32 cellular contexts compared by ENCODE assay signal in genomic region chr12:52977195-52977594, GRCh38. TPM values are rescaled to one million over a fixed set of nuclear protein-coding genes. Genes with fewer than 3 reads are reported as not detected.
DNase-seq lines count a peak whose midpoint lies in the region; ATAC-seq and TF ChIP-seq lines count a peak whose summit lies in the region.
"Had no signal": no experiment of that assay in that cellular context is flagged by ENCODE, and none has a peak within 500 bp of the region (broad histone marks: within the 10 kb centered on the region; RNA-seq: fewer than 3 reads in every experiment).

No MANE protein-coding gene starts in this region.

- H3K4me2 ChIP-seq in SK-N-SH (peak overlapping the region; percentile 37; the same call in 1 of the 2 replicates), mesenchymal stem cell (ENCODE audit: low read length, poor library complexity, severe bottlenecking) (no peak overlapping the region), smooth muscle cell (peak overlapping the region; percentile 32)

- TF ChIP-seq RAD21 in SK-N-SH (IDR thresholded peaks at IDR 0.05; ENCODE audit: low read length): no peak

- H2BK15ac ChIP-seq in mesenchymal stem cell (ENCODE audit: low read depth, poor library complexity, severe bottlenecking): peak overlapping the region; percentile 2

- no peak overlapping the region for H3K4me3 ChIP-seq in SK-N-SH (ENCODE audit: low read depth in 2 of 2, low read length in 1 of 2)
- no peak overlapping the region for H3K4me3 ChIP-seq in SJSA1
- no peak overlapping the region for H3K4me3 ChIP-seq in mesenchymal stem cell (ENCODE audit: insufficient read depth in 1 of 2, low read depth in 1 of 2, low read length in 2 of 2)
- H3K4me3 ChIP-seq in smooth muscle cell: no peak overlapping the region
- H3K4me3 ChIP-seq in WERI-Rb-1 (ENCODE audit: low read depth, low read length): no peak overlapping the region
- H3K4me3 ChIP-seq: coronary artery, left ventricle myocardium inferior, mucosa of descending colon, pancreas had no signal

- peak overlapping the region; percentile 91 for H2BK120ac ChIP-seq in mesenchymal stem cell (ENCODE audit: low read depth, low read length)

- H4K8ac ChIP-seq in mesenchymal stem cell (ENCODE audit: low read length): peak overlapping the region; percentile 86

- H3K9me3 ChIP-seq in SK-N-SH (no peaks in the 10 kb centered on the region), SJSA1 (replicated peaks) (no peaks in the 10 kb centered on the region), mesenchymal stem cell (ENCODE audit: control insufficient read depth, low read length) (no peaks in the 10 kb centered on the region), smooth muscle cell (replicated peaks; ENCODE audit: low read depth) (no peaks in the 10 kb centered on the region), WERI-Rb-1 (ENCODE audit: severe bottlenecking) (no peaks in the 10 kb centered on the region)
- H3K9me3 ChIP-seq: left ventricle myocardium inferior, mucosa of descending colon, pancreas had no signal

- H3K4me1 ChIP-seq in SK-N-SH (ENCODE audit: control insufficient read depth in 1 of 2, insufficient read depth in 2 of 2, low read depth in 1 of 2, low read length in 1 of 2) (peaks cover 0 to 26% of the 10 kb centered on the region in 2 experiments; a peak in 2 of 4 replicates), SJSA1 (replicated peaks) (peaks cover 50% of the 10 kb centered on the region), mesenchymal stem cell (ENCODE audit: control insufficient read depth, insufficient read depth, low read depth, low read length) (peaks cover 20% of the 10 kb centered on the region), smooth muscle cell (ENCODE audit: low read depth) (peaks cover 27% of the 10 kb centered on the region)

- peak overlapping the region; percentile 87 to 92 for H3K18ac ChIP-seq in mesenchymal stem cell (ENCODE audit: low read depth in 1 of 2, low read length in 2 of 2)

- H3K79me2 ChIP-seq in SK-N-SH (ENCODE audit: insufficient read depth): no peaks in the 10 kb centered on the region
- H3K79me2 ChIP-seq in smooth muscle cell (ENCODE audit: low read depth): no peaks in the 10 kb centered on the region

- 44% methylated on average over 3 of the region's 4 CpGs for WGBS in SK-N-SH (ENCODE audit: low lambda C conversion rate)
- WGBS in mesenchymal stem cell: 10% methylated on average over 4 of the region's 4 CpGs
- WGBS in smooth muscle cell (ENCODE audit: low lambda C conversion rate): 3% methylated on average over 4 of the region's 4 CpGs

- POLR2A ChIA-PET in SK-N-SH (lab: Yijun Ruan, JAX): no interaction called here

- no peak overlapping the region for H3K14ac ChIP-seq in mesenchymal stem cell (ENCODE audit: low read length in 2 of 2)

- ATAC-seq in SK-N-SH treated with all-trans-retinoic acid at 6 μM for 48 hours: no peak; the same call in 2 of the 3 replicates
- ATAC-seq in HG03565 (IDR thresholded peaks at IDR 0.05; ENCODE audit: unreplicated experiment): no peak
- ATAC-seq: effector memory CD8-positive, alpha-beta T cell; mucosa of descending colon; natural killer cell; pancreas; PC-3 had no signal

- no peaks in the 10 kb centered on the region for H3K79me1 ChIP-seq in mesenchymal stem cell (replicated peaks; ENCODE audit: low read length, poor library complexity, severe bottlenecking)

- TF ChIP-seq CTCF in SK-N-SH (IDR thresholded peaks at IDR 0.05) (no peak), smooth muscle cell (IDR thresholded peaks at IDR 0.05; ENCODE audit: borderline replicate concordance, insufficient read depth, poor library complexity, severe bottlenecking) (no peak), WERI-Rb-1 (IDR thresholded peaks at IDR 0.05; ENCODE audit: low read depth, low read length) (no peak)

- peak overlapping the region; percentile 7 to 81 for H3K4ac ChIP-seq in mesenchymal stem cell (ENCODE audit: low read depth in 1 of 2, low read length in 2 of 2)

- peak overlapping the region; percentile 87 to 99 for H2BK12ac ChIP-seq in mesenchymal stem cell (ENCODE audit: low read length in 2 of 2)

- peak overlapping the region in 1 of 2 experiments; percentile 88 for H3K23ac ChIP-seq in mesenchymal stem cell (ENCODE audit: low read length in 2 of 2)

- peak overlapping the region in 1 of 2 experiments; percentile 78; a peak in 2 of 4 replicates for H3K27ac ChIP-seq in SK-N-SH (ENCODE audit: low read depth in 2 of 2, low read length in 1 of 2)
- peak overlapping the region; percentile 86 for H3K27ac ChIP-seq in SJSA1
- H3K27ac ChIP-seq in mesenchymal stem cell (ENCODE audit: low read length, poor library complexity, severe bottlenecking): no peak overlapping the region
- H3K27ac ChIP-seq in smooth muscle cell (ENCODE audit: low read depth): peak overlapping the region; percentile 77
- no peak overlapping the region for H3K27ac ChIP-seq in WERI-Rb-1
- H3K27ac ChIP-seq: 22Rv1, C4-2B, coronary artery, left ventricle myocardium inferior, pancreas, VCaP had no signal

- DNase-seq in SK-N-SH: no peak
- no peak for DNase-seq in SJSA1 (ENCODE audit: low read depth in 1 of 2, low spot score in 2 of 2)
- no peak for DNase-seq in mesenchymal stem cell
- no peak for DNase-seq in smooth muscle cell (lab: John Stamatoyannopoulos, UW; ENCODE audit: unreplicated experiment)
- DNase-seq in WERI-Rb-1: no peak
- no peak for DNase-seq in activated naive CD4-positive, alpha-beta T cell (lab: John Stamatoyannopoulos, UW)
- DNase-seq: activated CD4-positive, alpha-beta T cell treated with anti-CD3 and anti-CD28 coated beads for 48 hours; activated CD8-positive, alpha-beta memory T cell treated with anti-CD3 and anti-CD28 coated beads for 24 hours; activated effector memory CD4-positive, alpha-beta T cell treated with Interleukin-2 at 50 U/mL for 16 hours; activated naive CD8-positive, alpha-beta T cell treated with anti-CD3 and anti-CD28 coated beads for 36 hours; aorta; effector memory CD8-positive, alpha-beta T cell; erythroblast; GF-D8; Karpas-422; left ventricle myocardium inferior; mucosa of descending colon; natural killer cell; NCI-H1417 treated with DMSO at 0.1 percent for 48 hours; NCI-H2081; NCI-H524 treated with DMSO at 0.1 percent for 48 hours; pancreas; PC-3; Right ventricle myocardium superior; stimulated activated CD4-positive, alpha-beta T cell treated with anti-CD3 and anti-CD28 coated beads, Interleukin-1b, Interleukin-23, amount 100 ng/mL, for 48 hours; stimulated activated naive CD4-positive, alpha-beta T cell treated with Interleukin-2 at 50 U/mL for 16 hours had no signal

- no peak overlapping the region for H3K9ac ChIP-seq in SK-N-SH
- H3K9ac ChIP-seq in mesenchymal stem cell (ENCODE audit: low read length): no peak overlapping the region
- no peak overlapping the region for H3K9ac ChIP-seq in smooth muscle cell (ENCODE audit: low read depth)

- TF ChIP-seq EP300 in SK-N-SH (IDR thresholded peaks at IDR 0.05; ENCODE audit: borderline replicate concordance in 1 of 2, low read depth in 1 of 2, low read length in 1 of 2): no peak

- no peaks in the 10 kb centered on the region for H3K36me3 ChIP-seq in SK-N-SH (replicated peaks in 1 of 2; ENCODE audit: control insufficient read depth in 1 of 2, insufficient read depth in 2 of 2, low read length in 1 of 2)
- no peaks in the 10 kb centered on the region for H3K36me3 ChIP-seq in SJSA1
- no peaks in the 10 kb centered on the region for H3K36me3 ChIP-seq in mesenchymal stem cell (ENCODE audit: control insufficient read depth in 1 of 2, insufficient read depth in 2 of 2, low read depth in 1 of 2, low read length in 2 of 2)
- H3K36me3 ChIP-seq in smooth muscle cell (ENCODE audit: low read depth): no peaks in the 10 kb centered on the region
- H3K36me3 ChIP-seq in WERI-Rb-1: no peaks in the 10 kb centered on the region
- H3K36me3 ChIP-seq: left ventricle myocardium inferior, pancreas had no signal

- H2AFZ ChIP-seq in SK-N-SH (ENCODE audit: low read depth) (peak overlapping the region; percentile 66; the same call in 1 of the 2 replicates), mesenchymal stem cell (ENCODE audit: low read depth, low read length) (no peak overlapping the region), smooth muscle cell (ENCODE audit: low read depth) (peak overlapping the region; percentile 35)

- H4K91ac ChIP-seq in mesenchymal stem cell (ENCODE audit: low read length): peak overlapping the region; percentile 86

- CTCF ChIA-PET in SK-N-SH (lab: Yijun Ruan, JAX): interaction anchor here (0.7 to 12.6 kb wide), 5 partner anchors 11 to 605 kb away, joined by 3 to 485 read pairs (median 4); no protein-coding TSS in a partner anchor

- no peaks in the 10 kb centered on the region for H3K27me3 ChIP-seq in SK-N-SH (ENCODE audit: insufficient read depth)
- H3K27me3 ChIP-seq in SJSA1 (replicated peaks): no peaks in the 10 kb centered on the region
- H3K27me3 ChIP-seq in mesenchymal stem cell (ENCODE audit: control insufficient read depth in 1 of 2, insufficient read depth in 1 of 2, low read length in 2 of 2): peaks cover 0 to 33% of the 10 kb centered on the region in 2 experiments
- no peaks in the 10 kb centered on the region for H3K27me3 ChIP-seq in smooth muscle cell (ENCODE audit: low read depth)
- H3K27me3 ChIP-seq in WERI-Rb-1 (ENCODE audit: insufficient read depth, low read depth, severe bottlenecking): peaks cover 78% of the 10 kb centered on the region
- H3K27me3 ChIP-seq: pancreas had no signal

- no peaks in the 10 kb centered on the region for H3K9me2 ChIP-seq in SK-N-SH

- H3F3A ChIP-seq in SK-N-SH (replicated peaks; ENCODE audit: insufficient read depth) (peaks cover 2% of the 10 kb centered on the region), smooth muscle cell (ENCODE audit: low read depth) (peaks cover 27% of the 10 kb centered on the region)

- H4K20me1 ChIP-seq in SK-N-SH (ENCODE audit: insufficient read depth) (no peaks in the 10 kb centered on the region), smooth muscle cell (ENCODE audit: low read depth) (no peaks in the 10 kb centered on the region)

- H2BK5ac ChIP-seq in mesenchymal stem cell (ENCODE audit: low read depth, low read length, poor library complexity, severe bottlenecking): no peak overlapping the region

- H2AK5ac ChIP-seq in mesenchymal stem cell (ENCODE audit: low read length, severe bottlenecking): no peak overlapping the region

TF ChIP-seq in SK-N-SH treated with all-trans-retinoic acid at 6 μM for 48 hours, 23 proteins besides CTCF, POLR2A, EP300 and RAD21 (continues in another document):
- no peak for TF ChIP-seq TOX (CRISPR knock-in tag; IDR thresholded peaks at IDR 0.05; ENCODE audit: borderline replicate concordance)

RNA-seq across cellular contexts. Expression of gene KRT18, which starts 28.3 kb away (rescaled TPM):
- polyA plus RNA-seq in SK-N-SH (2012; rRNA removed): 332 and 351 TPM in 2 replicates
- polyA plus RNA-seq in SK-N-SH (2012; cell fraction: cytosol; rRNA removed): 225 and 265 TPM in 2 replicates
- polyA plus RNA-seq in SK-N-SH (2012; cell fraction: nucleus; rRNA removed): 714 and 1,063 TPM in 2 replicates
- total RNA-seq in SJSA1 (2014; rRNA removed; shearing (Covaris generic)): 63.9 and 81.8 TPM in 2 replicates
- 831 TPM for polyA plus RNA-seq in mesenchymal stem cell (2013, experiment 1 of 2)
- 807 TPM for polyA plus RNA-seq in mesenchymal stem cell (2013, experiment 2 of 2)
- 477 and 663 TPM in 2 replicates for total RNA-seq in smooth muscle cell
- polyA plus RNA-seq in smooth muscle cell: 894 and 2,163 TPM in 2 replicates

RNA-seq across cellular contexts. Expression of gene EIF4B, which starts 29.1 kb away (rescaled TPM):
- polyA plus RNA-seq in SK-N-SH (2012; rRNA removed) (267 and 292 TPM in 2 replicates), smooth muscle cell (39.9 and 47.7 TPM in 2 replicates)
- 346 and 371 TPM in 2 replicates for polyA plus RNA-seq in SK-N-SH (2012; cell fraction: cytosol; rRNA removed)
- polyA plus RNA-seq in SK-N-SH (2012; cell fraction: nucleus; rRNA removed): 127 and 164 TPM in 2 replicates
- total RNA-seq in SJSA1 (2014; rRNA removed; shearing (Covaris generic)): 263 and 304 TPM in 2 replicates
- 387 TPM for polyA plus RNA-seq in mesenchymal stem cell (2013, experiment 1 of 2)
- 364 TPM for polyA plus RNA-seq in mesenchymal stem cell (2013, experiment 2 of 2)
- 241 and 299 TPM in 2 replicates for total RNA-seq in smooth muscle cell

Comparison
In these comparisons a context has a peak if more than half of its experiments do, and no peak if none do; other contexts are left out.
1. H3K27ac ChIP-seq: peak in SJSA1 (single experiment) and smooth muscle cell (single experiment); none in mesenchymal stem cell (single experiment) and WERI-Rb-1 (single experiment).